9 cellular contexts compared by ENCODE assay signal in the genomic region with DNA sequence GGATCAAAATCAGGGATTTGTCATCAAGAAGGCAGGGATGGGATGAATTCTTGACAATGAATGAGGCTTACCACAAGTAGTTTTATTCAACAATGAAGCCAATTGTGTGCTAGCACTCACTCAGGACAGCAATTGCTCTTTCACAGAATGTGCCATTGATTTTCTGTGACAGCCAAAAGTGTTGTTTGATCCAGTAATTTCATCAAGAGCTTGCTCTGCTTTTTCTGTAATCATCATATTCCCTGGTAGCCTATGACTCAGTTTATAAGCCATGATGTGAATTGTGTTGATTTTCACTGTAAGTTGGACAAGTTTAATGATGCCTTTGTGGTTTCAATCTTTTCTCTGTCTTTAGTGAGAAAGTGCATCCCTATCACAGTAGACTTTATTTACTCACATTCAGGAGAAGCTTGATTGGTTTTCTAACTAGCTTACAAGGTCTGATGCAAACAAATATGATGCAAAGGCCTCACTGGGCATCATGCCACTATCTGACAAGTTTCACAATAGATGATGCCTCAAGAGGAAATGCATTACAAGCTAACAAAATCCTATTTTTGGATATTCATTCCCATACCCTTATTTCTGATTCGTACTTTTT. TPM values are rescaled to one million over a fixed set of nuclear protein-coding genes. Genes with fewer than 3 reads are reported as not detected.
DNase-seq lines count a peak whose midpoint lies in the region; ATAC-seq and TF ChIP-seq lines count a peak whose summit lies in the region.
"Had no signal": no experiment of that assay in that cellular context is flagged by ENCODE, and none has a peak within 500 bp of the region (broad histone marks: within the 10 kb centered on the region; RNA-seq: fewer than 3 reads in every experiment).

No MANE protein-coding gene starts in this region.

- intact Hi-C loops in tibial artery (cut with DNase I; ENCODE audit: low total_unique reads) = no loop called here

- H3K4me3 ChIP-seq in fibroblast of the aortic adventitia (ENCODE audit: low read depth, low read length) (no peak overlapping the region), tibial artery (no peak overlapping the region)

- TF ChIP-seq CTCF in fibroblast of the aortic adventitia (IDR thresholded peaks at IDR 0.05; ENCODE audit: insufficient read depth, low read length) (no peak), tibial artery (IDR thresholded peaks at IDR 0.05) (no peak)

- no peaks in the 10 kb centered on the region for H3K36me3 ChIP-seq in tibial artery

- no peak for ATAC-seq in GM19035 (IDR thresholded peaks at IDR 0.05; ENCODE audit: unreplicated experiment)

- H3K4me1 ChIP-seq in tibial artery = peaks cover 0 to 5% (median 0%) of the 10 kb centered on the region in 4 donors

- DNase-seq in NCI-H345 (lab: John Stamatoyannopoulos, UW) (peak; percentile 36), NCI-H345 treated with DMSO at 0.1 percent for 48 hours (lab: John Stamatoyannopoulos, UW; ENCODE audit: unreplicated experiment) (no peak), fibroblast of the aortic adventitia (ENCODE audit: low read depth) (peak; percentile 97), tibial artery (peak; percentile 78 to 84), D341Med (ENCODE audit: low spot score) (no peak)
- DNase-seq: ACHN, NCI-H510A had no signal

- no peaks in the 10 kb centered on the region for H3K27me3 ChIP-seq in tibial artery

- no peak overlapping the region for H3K27ac ChIP-seq in tibial artery

- H3K9me3 ChIP-seq in tibial artery = no peaks in the 10 kb centered on the region

RNA-seq across cellular contexts. Expression of gene CSRNP1, which starts 13.6 kb away (rescaled TPM):
- 1.9 and 6.4 TPM in 2 replicates for total RNA-seq in fibroblast of the aortic adventitia (ENCODE audit: low replicate concordance)

RNA-seq across cellular contexts. Expression of gene XIRP1, which starts 25.4 kb away (rescaled TPM):
- total RNA-seq in fibroblast of the aortic adventitia (ENCODE audit: low replicate concordance) = 0.09 TPM in 1 of 2 replicates, not detected in the other
- total RNA-seq: osteocyte had no signal

RNA-seq across cellular contexts. Expression of gene TTC21A, which starts 59.6 kb away (rescaled TPM):
- total RNA-seq in fibroblast of the aortic adventitia (ENCODE audit: low replicate concordance) = 2.4 and 3.8 TPM in 2 replicates

RNA-seq across cellular contexts. Expression of gene GORASP1, which starts 59.6 kb away (rescaled TPM):
- total RNA-seq in fibroblast of the aortic adventitia (ENCODE audit: low replicate concordance) = 24.0 and 29.7 TPM in 2 replicates

Comparison
In these comparisons a context has a peak if more than half of its experiments do, and no peak if none do; other contexts are left out.
1. DNase-seq: peak in NCI-H345 (single experiment), fibroblast of the aortic adventitia (single experiment) and tibial artery (2 of 2); none in NCI-H345 treated with DMSO at 0.1 percent for 48 hours (single experiment) and D341Med (single experiment).